25 cellular contexts compared by ENCODE assay signal in genomic region chr20:48230251-48230650, GRCh38.
"Had no signal": no experiment of that assay in that cellular context is flagged by ENCODE, and none has a peak within 500 bp of the region (broad histone marks: within the 10 kb centered on the region; RNA-seq: fewer than 3 reads in every experiment).

No MANE protein-coding gene starts in this region.

- H3K36me3 ChIP-seq: adrenal gland, esophagus squamous epithelium, WERI-Rb-1 had no signal

- H3K4me3 ChIP-seq: adrenal gland, body of pancreas, esophagus squamous epithelium had no signal

- H3K27ac ChIP-seq: adrenal gland, body of pancreas, epithelial cell of prostate, esophagus squamous epithelium, WERI-Rb-1 had no signal

- H3K27me3 ChIP-seq: adrenal gland, body of pancreas had no signal

- DNase-seq: activated B cell treated with CpG ODN at 0.5 μM for 24 hours; activated CD4-positive, alpha-beta T cell treated with anti-CD3 and anti-CD28 coated beads for 48 hours; activated CD4-positive, alpha-beta T cell treated with anti-CD3 and anti-CD28 coated beads, Interleukin-2, amount 50 U/mL, for 1 hour; activated CD4-positive, alpha-beta T cell treated with anti-CD3 and anti-CD28 coated beads, Interleukin-2, amount 50 U/mL, for 48 hours; activated CD8-positive, alpha-beta memory T cell treated with anti-CD3 and anti-CD28 coated beads for 24 hours; activated CD8-positive, alpha-beta T cell treated with anti-CD3 and anti-CD28 coated beads for 36 hours; activated effector memory CD4-positive, alpha-beta T cell treated with anti-CD3 and anti-CD28 coated beads, Interleukin-2, amount 50 U/mL, for 16 hours; activated naive CD4-positive, alpha-beta T cell treated with anti-CD3 and anti-CD28 coated beads for 36 hours; activated naive CD8-positive, alpha-beta T cell treated with anti-CD3 and anti-CD28 coated beads for 36 hours; activated naive CD8-positive, alpha-beta T cell treated with anti-CD3 and anti-CD28 coated beads, Interleukin-2, amount 50 U/mL, for 24 hours; activated T-cell treated with anti-CD3 and anti-CD28 coated beads, Interleukin-2, amount 50 U/mL, for 4 hours; adrenal gland; body of pancreas; caudate nucleus; cortex of kidney; dermis blood vessel endothelial cell; effector CD4-positive, alpha-beta T cell; effector memory CD8-positive, alpha-beta T cell; esophagus squamous epithelium; head of caudate nucleus; T1000; WERI-Rb-1 had no signal

- ATAC-seq: activated CD4-positive, CD25-positive, alpha-beta regulatory T cell treated with anti-CD3 and anti-CD28 coated beads, Interleukin-2, amount 50 U/mL, for 24 hours; activated CD8-positive, alpha-beta T cell treated with anti-CD3 and anti-CD28 coated beads for 36 hours; activated naive CD8-positive, alpha-beta T cell treated with anti-CD3 and anti-CD28 coated beads, Interleukin-2, amount 50 U/mL, for 24 hours; activated T-cell treated with anti-CD3 and anti-CD28 coated beads, Interleukin-2, amount 50 U/mL, for 4 hours; activated T-helper 17 cell treated with anti-CD3 and anti-CD28 coated beads, Interleukin-2, amount 50 U/mL, for 72 hours; body of pancreas; effector memory CD8-positive, alpha-beta T cell had no signal

- H3K9me3 ChIP-seq: adrenal gland, body of pancreas had no signal

- H3K4me1 ChIP-seq: adrenal gland, body of pancreas, esophagus squamous epithelium had no signal
